In the genomic region with DNA sequence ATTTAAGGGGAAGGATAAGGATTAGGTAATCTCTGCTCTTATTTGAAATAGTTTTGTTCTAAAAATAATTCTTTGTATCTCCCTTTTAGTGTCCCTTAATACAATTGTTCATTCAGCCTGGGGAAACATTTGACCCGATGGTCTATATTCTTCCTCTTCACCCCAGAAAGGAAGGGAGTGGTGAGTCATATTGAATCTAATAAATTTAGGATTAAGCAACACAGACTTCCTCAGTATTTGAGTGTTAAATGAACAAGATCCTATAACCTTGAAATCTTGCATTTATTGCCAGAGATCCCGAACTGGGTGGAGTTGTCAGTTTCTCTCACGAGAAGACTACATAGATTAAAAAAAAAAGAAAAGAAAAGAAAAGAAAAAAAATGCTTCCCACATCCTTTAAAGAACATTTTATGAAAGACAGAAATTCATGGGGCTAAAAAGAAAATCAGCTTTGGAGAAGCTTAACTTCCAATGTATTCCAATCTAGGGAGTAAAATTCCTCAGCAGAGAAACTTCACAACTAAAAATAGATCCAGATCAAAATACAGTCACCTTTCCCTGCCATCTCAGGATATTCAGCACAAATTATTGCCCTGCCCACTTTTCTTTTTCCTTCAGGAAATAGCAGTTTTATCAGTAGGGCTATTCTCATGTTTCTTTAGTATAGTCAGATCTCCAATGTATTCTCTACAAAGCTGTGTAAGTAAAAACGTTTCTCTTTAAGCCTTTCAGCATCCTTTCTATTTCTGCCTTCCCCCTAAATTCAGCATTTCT, we compare ENCODE assay signal across 17 cellular contexts.
DNase-seq lines count a peak whose midpoint lies in the region; ATAC-seq and TF ChIP-seq lines count a peak whose summit lies in the region.
"Had no signal": no experiment of that assay in that cellular context is flagged by ENCODE, and none has a peak within 500 bp of the region (broad histone marks: within the 10 kb centered on the region; RNA-seq: fewer than 3 reads in every experiment).

No MANE protein-coding gene starts in this region.

- peak overlapping the region in 1 of 2 donors; percentile 39 for H3K27ac ChIP-seq in testis
- H3K27ac ChIP-seq in psoas muscle = no peak overlapping the region
- H3K27ac ChIP-seq: upper lobe of left lung had no signal

- ATAC-seq in psoas muscle (no peak), GM19455 (IDR thresholded peaks at IDR 0.05; ENCODE audit: unreplicated experiment) (no peak), GM21786 (IDR thresholded peaks at IDR 0.05; ENCODE audit: unreplicated experiment) (no peak)
- ATAC-seq: K562; naive thymus-derived CD4-positive, alpha-beta T cell; Panc1 had no signal

- TF ChIP-seq CTCF in fibroblast of villous mesenchyme (IDR thresholded peaks at IDR 0.05; ENCODE audit: insufficient read depth, low read depth, low read length) = no peak
- no peak for TF ChIP-seq CTCF in testis (IDR thresholded peaks at IDR 0.05)
- TF ChIP-seq CTCF in psoas muscle (IDR thresholded peaks at IDR 0.05) = no peak

- H3K4me3 ChIP-seq in fibroblast of villous mesenchyme (ENCODE audit: low read depth, low read length) (no peak overlapping the region), testis (no peak overlapping the region), psoas muscle (no peak overlapping the region)
- H3K4me3 ChIP-seq: K562, upper lobe of left lung had no signal

- intact Hi-C loops in testis (cut with DNase I; ENCODE audit: low total_unique reads) (no loop called here), psoas muscle (cut with DNase I) (no loop called here)

- TF ChIP-seq POLR2A in testis (IDR thresholded peaks at IDR 0.05) = no peak

- H3K9me3 ChIP-seq in testis (no peaks in the 10 kb centered on the region), psoas muscle (no peaks in the 10 kb centered on the region)
- H3K9me3 ChIP-seq: upper lobe of left lung had no signal

- no peaks in the 10 kb centered on the region for H3K36me3 ChIP-seq in testis (ENCODE audit: low read depth, missing control alignments)
- H3K36me3 ChIP-seq in psoas muscle (ENCODE audit: insufficient read depth in 1 of 2, low read depth in 1 of 2) = no peaks in the 10 kb centered on the region
- H3K36me3 ChIP-seq: upper lobe of left lung had no signal

- H3K4me1 ChIP-seq in testis (peaks cover 14% of the 10 kb centered on the region), psoas muscle (no peaks in the 10 kb centered on the region)
- H3K4me1 ChIP-seq: upper lobe of left lung had no signal

- H3K27me3 ChIP-seq in testis (no peaks in the 10 kb centered on the region), psoas muscle (ENCODE audit: insufficient read depth in 3 of 3, low read length in 2 of 3) (no peaks in the 10 kb centered on the region)
- H3K27me3 ChIP-seq: upper lobe of left lung had no signal

- whole genome bisulfite sequencing in testis, 2 donors = 19 to 32% methylated on average over 4 of the region's 4 CpGs
- 19 to 22% (median 21%) methylated on average over 4 of the region's 4 CpGs for WGBS in psoas muscle, 3 donors

- DNase-seq in HT1080 (ENCODE audit: low read depth) = peak; percentile 69
- peak; percentile 38 for DNase-seq in SIG-M5 (lab: John Stamatoyannopoulos, UW)
- peak; percentile 42 for DNase-seq in fibroblast of villous mesenchyme (ENCODE audit: low read depth)
- peak; percentile 18 for DNase-seq in testis
- no peak for DNase-seq in psoas muscle
- no peak for DNase-seq in putamen (ENCODE audit: low spot score)
- DNase-seq: activated CD8-positive, alpha-beta memory T cell treated with anti-CD3 and anti-CD28 coated beads for 24 hours; activated naive CD4-positive, alpha-beta T cell treated with anti-CD3 and anti-CD28 coated beads, Interleukin-2, amount 50 U/mL, for 16 hours; DMS153; naive thymus-derived CD4-positive, alpha-beta T cell; small intestine; T1000; upper lobe of left lung had no signal

Comparison
In these comparisons a context has a peak if more than half of its experiments do, and no peak if none do; other contexts are left out.
1. DNase-seq: peak in HT1080 (single experiment), SIG-M5 (single experiment), fibroblast of villous mesenchyme (single experiment) and testis (single experiment); none in psoas muscle (0 of 2) and putamen (single experiment).